In genomic region chr1:226121587-226122400, GRCh38 we compare ENCODE assay signal across 8 cellular contexts. TPM values are rescaled to one million over a fixed set of nuclear protein-coding genes. Genes with fewer than 3 reads are reported as not detected.
DNase-seq lines count a peak whose midpoint lies in the region; ATAC-seq and TF ChIP-seq lines count a peak whose summit lies in the region.

No MANE protein-coding gene starts in this region.

- H3K4me1 Mint-ChIP-seq in progenitor cell of endocrine pancreas (ENCODE audit: low read depth) = peaks cover 13% of the 10 kb centered on the region

- DNase-seq in EL (peak; percentile 55), KBM-7 (peak; percentile 84), cardiac septum (ENCODE audit: low spot score) (peak; percentile 86), progenitor cell of endocrine pancreas (ENCODE audit: low spot score, unreplicated experiment) (peak; percentile 77), vagina (ENCODE audit: extremely low spot score in 2 of 2) (no peak)
- peak; percentile 46 to 72 (median 56) for DNase-seq in activated naive CD4-positive, alpha-beta T cell (lab: John Stamatoyannopoulos, UW)

- TF ChIP-seq POLR2A in Raji (IDR thresholded peaks at IDR 0.05; ENCODE audit: insufficient read depth, low read depth, low read length) = peak; percentile 67
- TF ChIP-seq POLR2A in vagina (IDR thresholded peaks at IDR 0.05) = no peak

- ATAC-seq in GM21619 (IDR thresholded peaks at IDR 0.05; ENCODE audit: unreplicated experiment) = peak; percentile 59

- H3K36me3 Mint-ChIP-seq in progenitor cell of endocrine pancreas (ENCODE audit: insufficient read depth) = no peaks in the 10 kb centered on the region

- peak overlapping the region; percentile 89 for H3K27ac Mint-ChIP-seq in progenitor cell of endocrine pancreas

- H3K9me3 Mint-ChIP-seq in progenitor cell of endocrine pancreas (ENCODE audit: low read depth) = no peaks in the 10 kb centered on the region

- intact Hi-C loops in cardiac septum (cut with DNase I) = loop anchor here (1.0 to 5.0 kb wide), 3 partner anchors 39 to 119 kb away; no protein-coding TSS in a partner anchor
- intact Hi-C loops in vagina (cut with DNase I) = loop anchor here (2.0 to 5.0 kb wide), 2 partner anchors 39 to 57 kb away; no protein-coding TSS in a partner anchor

- peaks cover 18% of the 10 kb centered on the region for H3K4me1 ChIP-seq in vagina

- H3K27me3 ChIP-seq in vagina = no peaks in the 10 kb centered on the region

- in situ Hi-C loops in KBM-7 (cut with MboI; ENCODE audit: low pct_unique_long_range_greater_than_20kb, low sequenced_read_pairs) = no loop called here

- peaks cover 7% of the 10 kb centered on the region for H3K27me3 Mint-ChIP-seq in progenitor cell of endocrine pancreas

- H3K27ac ChIP-seq in vagina = peak overlapping the region; percentile 84

- TF ChIP-seq CTCF in progenitor cell of endocrine pancreas (IDR thresholded peaks at IDR 0.05; ENCODE audit: unreplicated experiment) (peak; percentile 95), vagina (IDR thresholded peaks at IDR 0.05) (peak; percentile 41 to 91 (median 67))

- H3K4me3 ChIP-seq in vagina = peak overlapping the region; percentile 73 to 90

- no peaks in the 10 kb centered on the region for H3K36me3 ChIP-seq in vagina

- H3K9me3 ChIP-seq in vagina = no peaks in the 10 kb centered on the region

- peak overlapping the region; percentile 90 for H3K4me3 Mint-ChIP-seq in progenitor cell of endocrine pancreas (ENCODE audit: low read depth)

RNA-seq across cellular contexts. Expression of gene H3-3A, which starts 59.3 kb away (rescaled TPM):
- total RNA-seq in cardiac septum (311 TPM), progenitor cell of endocrine pancreas (1,238 and 1,313 TPM in 2 replicates), vagina (263 TPM)

Comparison
In these comparisons a context has a peak if more than half of its experiments do, and no peak if none do; other contexts are left out.
1. DNase-seq: peak in EL (single experiment), KBM-7 (single experiment), activated naive CD4-positive, alpha-beta T cell (4 of 4), cardiac septum (single experiment) and progenitor cell of endocrine pancreas (single experiment); none in vagina (0 of 2).